In genomic region chr2:133525090-133525489, GRCh38 we compare ENCODE assay signal across 36 cellular contexts. TPM values are rescaled to one million over a fixed set of nuclear protein-coding genes. Genes with fewer than 3 reads are reported as not detected.
"Had no signal": no experiment of that assay in that cellular context is flagged by ENCODE, and none has a peak within 500 bp of the region (broad histone marks: within the 10 kb centered on the region; RNA-seq: fewer than 3 reads in every experiment).

No MANE protein-coding gene starts in this region.

- H3K36me3 ChIP-seq: ascending aorta, brain microvascular endothelial cell, breast epithelium had no signal

- H3K27me3 ChIP-seq: ascending aorta, brain microvascular endothelial cell, breast epithelium had no signal

- DNase-seq: activated CD4-positive, alpha-beta memory T cell treated with anti-CD3 and anti-CD28 coated beads, Interleukin-2, amount 10 ng/mL, durations not matched to agents 7 days and 5 days; activated CD4-positive, alpha-beta T cell treated with anti-CD3 and anti-CD28 coated beads for 1 hour; activated CD4-positive, alpha-beta T cell treated with anti-CD3 and anti-CD28 coated beads for 36 hours; activated CD4-positive, alpha-beta T cell treated with anti-CD3 and anti-CD28 coated beads for 48 hours; activated CD4-positive, alpha-beta T cell treated with anti-CD3 and anti-CD28 coated beads, Interleukin-2, amount 10 ng/mL, durations not matched to agents 7 days and 5 days; activated CD4-positive, alpha-beta T cell treated with anti-CD3 and anti-CD28 coated beads, Interleukin-2, amount 50 U/mL, for 48 hours; activated CD4-positive, CD25-positive, alpha-beta regulatory T cell; activated CD8-positive, alpha-beta memory T cell treated with anti-CD3 and anti-CD28 coated beads for 24 hours; activated CD8-positive, alpha-beta memory T cell treated with anti-CD3 and anti-CD28 coated beads, Interleukin-2, amount 10 ng/mL, durations not matched to agents 7 days and 5 days; activated CD8-positive, alpha-beta memory T cell treated with anti-CD3 and anti-CD28 coated beads, Interleukin-2, amount 50 U/mL, for 48 hours; activated CD8-positive, alpha-beta T cell treated with anti-CD3 and anti-CD28 coated beads, Interleukin-2, amount 10 ng/mL, durations not matched to agents 7 days and 5 days; activated effector memory CD4-positive, alpha-beta T cell treated with Interleukin-2 at 50 U/mL for 16 hours; activated gamma-delta T cell; activated naive CD4-positive, alpha-beta T cell treated with anti-CD3 and anti-CD28 coated beads, Interleukin-2, amount 10 ng/mL, durations not matched to agents 7 days and 5 days; activated naive CD4-positive, alpha-beta T cell treated with Interleukin-2 at 50 U/mL for 16 hours; activated naive CD8-positive, alpha-beta T cell treated with anti-CD3 and anti-CD28 coated beads, Interleukin-2, amount 10 ng/mL, durations not matched to agents 7 days and 5 days; activated naive CD8-positive, alpha-beta T cell treated with anti-CD3 and anti-CD28 coated beads, Interleukin-2, amount 50 U/mL, for 24 hours; activated T-cell treated with anti-CD3 and anti-CD28 coated beads, Interleukin-2, amount 50 U/mL, for 24 hours; activated T-cell treated with anti-CD3 and anti-CD28 coated beads, Interleukin-2, amount 50 U/mL, for 48 hours; amygdala; anterior cingulate cortex; brain microvascular endothelial cell; cerebellar nuclear complex; T-helper 1 cell; T-helper 2 cell; T-helper 9 cell had no signal

- H3K27ac ChIP-seq: ascending aorta, brain microvascular endothelial cell, breast epithelium, VCaP had no signal

- H3K36me3 Mint-ChIP-seq: activated CD8-positive, alpha-beta memory T cell treated with anti-CD3 and anti-CD28 coated beads, Interleukin-2, amount 10 ng/mL, durations not matched to agents 7 days and 5 days; activated naive CD4-positive, alpha-beta T cell treated with anti-CD3 and anti-CD28 coated beads, Interleukin-2, amount 10 ng/mL, durations not matched to agents 7 days and 5 days; activated naive CD4-positive, alpha-beta T cell treated with anti-CD3 and anti-CD28 coated beads, Interleukin-2, amount 50 U/mL, for 24 hours; activated naive CD8-positive, alpha-beta T cell; activated naive CD8-positive, alpha-beta T cell treated with anti-CD3 and anti-CD28 coated beads, Interleukin-2, amount 10 ng/mL, durations not matched to agents 7 days and 5 days; WTC11 had no signal

- H3K9me3 ChIP-seq: ascending aorta, breast epithelium had no signal

- H3K4me3 Mint-ChIP-seq: activated CD4-positive, alpha-beta memory T cell treated with anti-CD3 and anti-CD28 coated beads, Interleukin-2, amount 10 ng/mL, durations not matched to agents 7 days and 5 days; activated CD4-positive, alpha-beta T cell treated with anti-CD3 and anti-CD28 coated beads for 36 hours; activated CD4-positive, alpha-beta T cell treated with anti-CD3 and anti-CD28 coated beads, Interleukin-2, amount 10 ng/mL, durations not matched to agents 7 days and 5 days; activated CD8-positive, alpha-beta memory T cell treated with anti-CD3 and anti-CD28 coated beads, Interleukin-2, amount 10 ng/mL, durations not matched to agents 7 days and 5 days; activated CD8-positive, alpha-beta T cell treated with anti-CD3 and anti-CD28 coated beads, Interleukin-2, amount 10 ng/mL, durations not matched to agents 7 days and 5 days; activated naive CD4-positive, alpha-beta T cell treated with anti-CD3 and anti-CD28 coated beads, Interleukin-2, amount 10 ng/mL, durations not matched to agents 7 days and 5 days; activated naive CD4-positive, alpha-beta T cell treated with anti-CD3 and anti-CD28 coated beads, Interleukin-2, amount 50 U/mL, for 24 hours; activated naive CD8-positive, alpha-beta T cell; activated naive CD8-positive, alpha-beta T cell treated with anti-CD3 and anti-CD28 coated beads, Interleukin-2, amount 10 ng/mL, durations not matched to agents 7 days and 5 days; activated naive CD8-positive, alpha-beta T cell treated with anti-CD3 and anti-CD28 coated beads, Interleukin-2, amount 50 U/mL, for 24 hours; activated T-cell treated with anti-CD3 and anti-CD28 coated beads, Interleukin-2, amount 50 U/mL, for 24 hours; central memory CD8-positive, alpha-beta T cell; T-helper 1 cell treated with Interleukin-12 subunit alpha and Interleukin-12 subunit beta and Interleukin-4 antibody, amounts not matched to agents 30 μg/mL and 1 μg/mL, for 36 hours; T-helper 2 cell treated with Interferon-gamma antibody and Interleukin-4, amounts not matched to agents 5 μg/mL and 100 μg/mL, for 36 hours; WTC11 had no signal

- H3K4me1 ChIP-seq: ascending aorta, breast epithelium had no signal

- H3K27me3 Mint-ChIP-seq: activated CD4-positive, alpha-beta memory T cell treated with anti-CD3 and anti-CD28 coated beads, Interleukin-2, amount 10 ng/mL, durations not matched to agents 7 days and 5 days; activated CD4-positive, alpha-beta T cell treated with anti-CD3 and anti-CD28 coated beads for 36 hours; activated CD4-positive, alpha-beta T cell treated with anti-CD3 and anti-CD28 coated beads, Interleukin-2, amount 10 ng/mL, durations not matched to agents 7 days and 5 days; activated CD8-positive, alpha-beta memory T cell treated with anti-CD3 and anti-CD28 coated beads, Interleukin-2, amount 10 ng/mL, durations not matched to agents 7 days and 5 days; activated naive CD4-positive, alpha-beta T cell treated with anti-CD3 and anti-CD28 coated beads, Interleukin-2, amount 10 ng/mL, durations not matched to agents 7 days and 5 days; activated naive CD4-positive, alpha-beta T cell treated with anti-CD3 and anti-CD28 coated beads, Interleukin-2, amount 50 U/mL, for 24 hours; activated naive CD8-positive, alpha-beta T cell; activated naive CD8-positive, alpha-beta T cell treated with anti-CD3 and anti-CD28 coated beads, Interleukin-2, amount 10 ng/mL, durations not matched to agents 7 days and 5 days; activated naive CD8-positive, alpha-beta T cell treated with anti-CD3 and anti-CD28 coated beads, Interleukin-2, amount 50 U/mL, for 24 hours; activated T-cell treated with anti-CD3 and anti-CD28 coated beads, Interleukin-2, amount 50 U/mL, for 24 hours; central memory CD8-positive, alpha-beta T cell had no signal

- H3K4me3 ChIP-seq: ascending aorta, breast epithelium had no signal

- H3K4me1 Mint-ChIP-seq: activated CD4-positive, alpha-beta memory T cell treated with anti-CD3 and anti-CD28 coated beads, Interleukin-2, amount 10 ng/mL, durations not matched to agents 7 days and 5 days; activated CD4-positive, alpha-beta T cell treated with anti-CD3 and anti-CD28 coated beads for 36 hours; activated CD4-positive, alpha-beta T cell treated with anti-CD3 and anti-CD28 coated beads, Interleukin-2, amount 10 ng/mL, durations not matched to agents 7 days and 5 days; activated CD8-positive, alpha-beta memory T cell treated with anti-CD3 and anti-CD28 coated beads, Interleukin-2, amount 10 ng/mL, durations not matched to agents 7 days and 5 days; activated naive CD4-positive, alpha-beta T cell treated with anti-CD3 and anti-CD28 coated beads, Interleukin-2, amount 10 ng/mL, durations not matched to agents 7 days and 5 days; activated naive CD4-positive, alpha-beta T cell treated with anti-CD3 and anti-CD28 coated beads, Interleukin-2, amount 50 U/mL, for 24 hours; activated naive CD8-positive, alpha-beta T cell treated with anti-CD3 and anti-CD28 coated beads, Interleukin-2, amount 10 ng/mL, durations not matched to agents 7 days and 5 days; activated naive CD8-positive, alpha-beta T cell treated with anti-CD3 and anti-CD28 coated beads, Interleukin-2, amount 50 U/mL, for 24 hours; central memory CD8-positive, alpha-beta T cell had no signal

- H3K9me3 Mint-ChIP-seq: activated CD4-positive, alpha-beta memory T cell treated with anti-CD3 and anti-CD28 coated beads, Interleukin-2, amount 10 ng/mL, durations not matched to agents 7 days and 5 days; activated CD4-positive, alpha-beta T cell treated with anti-CD3 and anti-CD28 coated beads, Interleukin-2, amount 10 ng/mL, durations not matched to agents 7 days and 5 days; activated naive CD4-positive, alpha-beta T cell treated with anti-CD3 and anti-CD28 coated beads, Interleukin-2, amount 10 ng/mL, durations not matched to agents 7 days and 5 days; activated naive CD4-positive, alpha-beta T cell treated with anti-CD3 and anti-CD28 coated beads, Interleukin-2, amount 50 U/mL, for 24 hours; activated naive CD8-positive, alpha-beta T cell treated with anti-CD3 and anti-CD28 coated beads, Interleukin-2, amount 10 ng/mL, durations not matched to agents 7 days and 5 days; activated naive CD8-positive, alpha-beta T cell treated with anti-CD3 and anti-CD28 coated beads, Interleukin-2, amount 50 U/mL, for 24 hours; activated T-cell treated with anti-CD3 and anti-CD28 coated beads, Interleukin-2, amount 50 U/mL, for 24 hours; activated T-helper 2 cell treated with anti-CD3 and anti-CD28 coated beads, Interferon-gamma antibody, Interleukin-2, Interleukin-4, amounts not matched to agents 10 μg/mL and 5 μg/mL and 100 μg/mL, durations not matched to agents 14 hours and 24 hours and 36 hours; T-helper 1 cell treated with Interleukin-12 subunit alpha and Interleukin-12 subunit beta and Interleukin-4 antibody, amounts not matched to agents 30 μg/mL and 1 μg/mL, for 36 hours; T-helper 2 cell treated with Interferon-gamma antibody and Interleukin-4, amounts not matched to agents 5 μg/mL and 100 μg/mL, for 36 hours; WTC11 had no signal

- H3K27ac Mint-ChIP-seq: activated CD4-positive, alpha-beta memory T cell treated with anti-CD3 and anti-CD28 coated beads, Interleukin-2, amount 10 ng/mL, durations not matched to agents 7 days and 5 days; activated CD4-positive, alpha-beta T cell treated with anti-CD3 and anti-CD28 coated beads for 36 hours; activated CD4-positive, alpha-beta T cell treated with anti-CD3 and anti-CD28 coated beads, Interleukin-2, amount 10 ng/mL, durations not matched to agents 7 days and 5 days; activated CD8-positive, alpha-beta memory T cell treated with anti-CD3 and anti-CD28 coated beads, Interleukin-2, amount 10 ng/mL, durations not matched to agents 7 days and 5 days; activated CD8-positive, alpha-beta T cell treated with anti-CD3 and anti-CD28 coated beads, Interleukin-2, amount 10 ng/mL, durations not matched to agents 7 days and 5 days; activated naive CD4-positive, alpha-beta T cell treated with anti-CD3 and anti-CD28 coated beads, Interleukin-2, amount 10 ng/mL, durations not matched to agents 7 days and 5 days; activated naive CD4-positive, alpha-beta T cell treated with anti-CD3 and anti-CD28 coated beads, Interleukin-2, amount 50 U/mL, for 24 hours; activated naive CD8-positive, alpha-beta T cell; activated naive CD8-positive, alpha-beta T cell treated with anti-CD3 and anti-CD28 coated beads, Interleukin-2, amount 10 ng/mL, durations not matched to agents 7 days and 5 days; activated naive CD8-positive, alpha-beta T cell treated with anti-CD3 and anti-CD28 coated beads, Interleukin-2, amount 50 U/mL, for 24 hours; activated T-cell treated with anti-CD3 and anti-CD28 coated beads, Interleukin-2, amount 50 U/mL, for 24 hours; activated T-helper 2 cell treated with anti-CD3 and anti-CD28 coated beads, Interferon-gamma antibody, Interleukin-2, Interleukin-4, amounts not matched to agents 10 μg/mL and 5 μg/mL and 100 μg/mL, durations not matched to agents 14 hours and 24 hours and 36 hours; T-helper 1 cell treated with Interleukin-12 subunit alpha and Interleukin-12 subunit beta and Interleukin-4 antibody, amounts not matched to agents 30 μg/mL and 1 μg/mL, for 36 hours; T-helper 2 cell treated with Interferon-gamma antibody and Interleukin-4, amounts not matched to agents 5 μg/mL and 100 μg/mL, for 36 hours; WTC11 had no signal

RNA-seq across cellular contexts. Expression of gene NCKAP5, which starts 43.2 kb away (rescaled TPM):
- total RNA-seq: activated CD4-positive, alpha-beta memory T cell treated with anti-CD3 and anti-CD28 coated beads, Interleukin-2, amount 10 ng/mL, durations not matched to agents 7 days and 5 days; activated CD4-positive, alpha-beta T cell treated with anti-CD3 and anti-CD28 coated beads for 36 hours; activated CD4-positive, alpha-beta T cell treated with anti-CD3 and anti-CD28 coated beads, Interleukin-2, amount 10 ng/mL, durations not matched to agents 7 days and 5 days; activated CD8-positive, alpha-beta memory T cell treated with anti-CD3 and anti-CD28 coated beads, Interleukin-2, amount 10 ng/mL, durations not matched to agents 7 days and 5 days; activated CD8-positive, alpha-beta T cell treated with anti-CD3 and anti-CD28 coated beads, Interleukin-2, amount 10 ng/mL, durations not matched to agents 7 days and 5 days; activated naive CD8-positive, alpha-beta T cell treated with anti-CD3 and anti-CD28 coated beads, Interleukin-2, amount 10 ng/mL, durations not matched to agents 7 days and 5 days; activated T-helper 2 cell treated with anti-CD3 and anti-CD28 coated beads, Interferon-gamma antibody, Interleukin-2, Interleukin-4, amounts not matched to agents 10 μg/mL and 5 μg/mL and 100 μg/mL, durations not matched to agents 14 hours and 24 hours and 36 hours had no signal
